In genomic region chr4:152264106-152264505, GRCh38 we compare ENCODE assay signal across 25 cellular contexts.
"Had no signal": no experiment of that assay in that cellular context is flagged by ENCODE, and none has a peak within 500 bp of the region (broad histone marks: within the 10 kb centered on the region; RNA-seq: fewer than 3 reads in every experiment).

No MANE protein-coding gene starts in this region.

- H2AFZ ChIP-seq: PC-9 had no signal

- ATAC-seq: activated CD4-positive, CD25-positive, alpha-beta regulatory T cell treated with anti-CD3 and anti-CD28 coated beads, Interleukin-2, amount 50 U/mL, for 24 hours; activated CD8-positive, alpha-beta T cell treated with anti-CD3 and anti-CD28 coated beads for 36 hours; activated T-cell treated with anti-CD3 and anti-CD28 coated beads, Interleukin-2, amount 50 U/mL, for 72 hours; K562; Right ventricle myocardium inferior; SK-N-SH treated with all-trans-retinoic acid at 6 μM for 48 hours had no signal

- H3K27me3 Mint-ChIP-seq: activated CD8-positive, alpha-beta T cell treated with anti-CD3 and anti-CD28 coated beads for 36 hours; activated naive CD4-positive, alpha-beta T cell treated with anti-CD3 and anti-CD28 coated beads, Interleukin-2, amount 50 U/mL, for 24 hours had no signal

- H3K27ac Mint-ChIP-seq: activated CD8-positive, alpha-beta T cell treated with anti-CD3 and anti-CD28 coated beads for 36 hours; activated naive CD4-positive, alpha-beta T cell treated with anti-CD3 and anti-CD28 coated beads, Interleukin-2, amount 50 U/mL, for 24 hours; activated T-cell treated with anti-CD3 and anti-CD28 coated beads, Interleukin-2, amount 50 U/mL, for 72 hours; activated T-helper 2 cell treated with anti-CD3 and anti-CD28 coated beads, Interferon-gamma antibody, Interleukin-2, Interleukin-4, amounts not matched to agents 10 μg/mL and 5 μg/mL and 100 μg/mL, durations not matched to agents 14 hours and 24 hours and 36 hours had no signal

- H3K4me3 Mint-ChIP-seq: activated CD8-positive, alpha-beta T cell treated with anti-CD3 and anti-CD28 coated beads for 36 hours; activated naive CD4-positive, alpha-beta T cell treated with anti-CD3 and anti-CD28 coated beads, Interleukin-2, amount 50 U/mL, for 24 hours; activated T-cell treated with anti-CD3 and anti-CD28 coated beads, Interleukin-2, amount 50 U/mL, for 72 hours had no signal

- H3K36me3 ChIP-seq: breast epithelium, SJSA1 had no signal

- H3K4me3 ChIP-seq: breast epithelium, K562, PC-9, SJSA1 had no signal

- H3K9me3 ChIP-seq: SJSA1 had no signal

- H3K4me1 ChIP-seq: breast epithelium had no signal

- H3K9me3 Mint-ChIP-seq: activated naive CD4-positive, alpha-beta T cell treated with anti-CD3 and anti-CD28 coated beads, Interleukin-2, amount 50 U/mL, for 24 hours had no signal

- H3K27me3 ChIP-seq: breast epithelium, SJSA1 had no signal

- H3K27ac ChIP-seq: breast epithelium, PC-9, SJSA1 had no signal

- H3K36me3 Mint-ChIP-seq: activated naive CD4-positive, alpha-beta T cell treated with anti-CD3 and anti-CD28 coated beads, Interleukin-2, amount 50 U/mL, for 24 hours had no signal

- DNase-seq: activated CD4-positive, alpha-beta T cell treated with anti-CD3 and anti-CD28 coated beads for 4 hours; activated CD8-positive, alpha-beta memory T cell treated with anti-CD3 and anti-CD28 coated beads, Interleukin-2, amount 50 U/mL, for 4 hours; activated CD8-positive, alpha-beta T cell treated with anti-CD3 and anti-CD28 coated beads for 36 hours; activated T-cell treated with anti-CD3 and anti-CD28 coated beads, Interleukin-2, amount 50 U/mL, for 72 hours; aorta; caudate nucleus; Karpas-422; MM.1S; NCI-H1105; NCI-H1436; NCI-H187 treated with DMSO at 0.1 percent for 48 hours; NCI-H2081 treated with DMSO at 0.1 percent for 48 hours; NCI-H2171; NCI-H2227 treated with DMSO at 0.1 percent for 48 hours; NCI-H526; PC-9; SW 1271 had no signal
